ENCODE assay signal across 1 cellular context in genomic region chr5:74501674-74502478, GRCh38.
TF ChIP-seq lines count a peak whose summit lies in the region.

No MANE protein-coding gene starts in this region.

TF ChIP-seq in endothelial cell of umbilical vein, 7 proteins besides CTCF, POLR2A, EP300 and RAD21:
- TF ChIP-seq FOS (IDR thresholded peaks at IDR 0.05; ENCODE audit: borderline replicate concordance, insufficient read depth, low read length) (no peak), JUN (IDR thresholded peaks at IDR 0.05; ENCODE audit: borderline replicate concordance, insufficient read depth, insufficient read length, low read depth) (no peak), MAX (IDR thresholded peaks at IDR 0.05; ENCODE audit: insufficient read depth, insufficient read length) (no peak), POLR2AphosphoS5 (IDR thresholded peaks at IDR 0.05; ENCODE audit: insufficient read depth, low read depth, low read length) (no peak), EZH2 (IDR thresholded peaks at IDR 0.05; ENCODE audit: borderline replicate concordance, low read depth, low read length, severe bottlenecking) (no peak)
